16 cellular contexts compared by ENCODE assay signal in the genomic region with DNA sequence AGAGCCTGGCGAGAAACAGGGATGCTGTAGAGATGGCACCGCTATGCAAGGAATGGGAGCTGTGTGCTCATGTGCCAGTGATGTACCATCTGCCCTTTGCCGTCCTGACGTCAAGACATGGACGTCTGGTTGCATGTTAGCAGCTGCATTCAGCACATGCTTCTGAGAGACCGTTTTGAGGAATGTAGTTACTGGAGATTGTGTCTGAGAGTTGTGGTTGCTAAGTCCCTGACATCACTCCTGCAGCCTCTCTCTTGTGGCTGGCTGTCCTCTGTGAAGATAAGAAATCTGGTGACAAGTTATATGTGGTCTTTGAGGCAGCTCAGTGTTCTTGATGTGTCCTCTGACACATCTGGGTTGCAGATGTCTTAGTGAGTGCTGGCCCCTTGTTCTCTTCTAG.
DNase-seq lines count a peak whose midpoint lies in the region; ATAC-seq, FAIRE-seq and TF ChIP-seq lines count a peak whose summit lies in the region.
"Had no signal": no experiment of that assay in that cellular context is flagged by ENCODE, and none has a peak within 500 bp of the region (broad histone marks: within the 10 kb centered on the region; RNA-seq: fewer than 3 reads in every experiment).

No MANE protein-coding gene starts in this region.

- no peak overlapping the region for H3K4me3 ChIP-seq in foreskin fibroblast (ENCODE audit: low read depth in 1 of 2, low read length in 2 of 2)
- H3K4me3 ChIP-seq: breast epithelium, lung, spleen had no signal

- no peak for ATAC-seq in HG02642 (IDR thresholded peaks at IDR 0.05; ENCODE audit: poor library complexity, unreplicated experiment)

- DNase-seq in activated gamma-delta T cell treated with Interleukin-2 at 50 U/mL for 16 hours (peak; percentile 20), activated gamma-delta T cell (lab: John Stamatoyannopoulos, UW) (no peak), amniotic epithelial cell (ENCODE audit: low read depth) (peak; percentile 7), foreskin fibroblast (peak; percentile 63 to 85), superior temporal gyrus (ENCODE audit: extremely low spot score) (peak; percentile 49), HCEC 1CT (no peak), GM12892 (ENCODE audit: insufficient read length) (no peak)
- DNase-seq: DMS 273 treated with DMSO at 0.1 percent for 48 hours; hypothalamus; NCI-H2081 treated with DMSO at 0.1 percent for 48 hours; NK-92 treated with Interleukin-12 subunit alpha and Interleukin-12 subunit beta, amount 100 ng/mL, for 24 hours; spleen; WERI-Rb-1 had no signal

- FAIRE-seq in GM12892 (lab: Jason Lieb, UNC), result no peak

- TF ChIP-seq CTCF in foreskin fibroblast (IDR thresholded peaks at IDR 0.05; ENCODE audit: low read depth, low read length), result no peak

- no peak for TF ChIP-seq POLR2A in GM12892 (IDR thresholded peaks at IDR 0.05; ENCODE audit: low read depth, low read length)

Comparison
In these comparisons a context has a peak if more than half of its experiments do, and no peak if none do; other contexts are left out.
1. DNase-seq: peak in activated gamma-delta T cell treated with Interleukin-2 at 50 U/mL for 16 hours (single experiment), amniotic epithelial cell (single experiment), foreskin fibroblast (2 of 2) and superior temporal gyrus (single experiment); none in activated gamma-delta T cell (single experiment), HCEC 1CT (single experiment) and GM12892 (single experiment).